Comparison of ENCODE assay signal across 24 cellular contexts in the genomic region with DNA sequence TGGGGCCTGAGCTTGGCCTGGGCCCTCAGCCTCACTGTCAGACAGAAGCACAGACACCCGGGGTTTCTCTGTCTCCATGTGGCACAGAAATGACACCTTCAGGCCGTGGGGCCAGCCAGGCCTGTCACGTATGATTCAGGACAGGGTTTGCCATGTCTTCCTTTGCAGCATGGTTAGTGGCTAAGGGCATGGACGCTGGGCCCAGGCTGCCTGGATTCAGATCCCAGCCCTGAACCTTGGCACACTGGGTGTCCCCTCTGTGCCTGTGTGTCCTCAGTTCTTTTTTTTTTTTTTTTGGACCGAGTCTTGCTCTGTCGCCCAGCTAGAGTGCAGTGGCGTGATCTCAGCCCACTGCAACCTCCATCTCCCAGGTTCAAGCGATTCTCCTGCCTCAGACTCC.
"Had no signal": no experiment of that assay in that cellular context is flagged by ENCODE, and none has a peak within 500 bp of the region (broad histone marks: within the 10 kb centered on the region; RNA-seq: fewer than 3 reads in every experiment).

No MANE protein-coding gene starts in this region.

- DNase-seq: activated CD4-positive, alpha-beta memory T cell treated with anti-CD3 and anti-CD28 coated beads, Interleukin-2, amount 10 ng/mL, durations not matched to agents 7 days and 5 days; activated CD4-positive, alpha-beta T cell treated with anti-CD3 and anti-CD28 coated beads for 1 hour; activated CD4-positive, alpha-beta T cell treated with anti-CD3 and anti-CD28 coated beads, Interleukin-2, amount 10 ng/mL, durations not matched to agents 7 days and 5 days; activated CD8-positive, alpha-beta memory T cell treated with anti-CD3 and anti-CD28 coated beads, Interleukin-2, amount 50 U/mL, for 48 hours; activated gamma-delta T cell; activated naive CD4-positive, alpha-beta T cell treated with anti-CD3 and anti-CD28 coated beads, Interleukin-2, amount 10 ng/mL, durations not matched to agents 7 days and 5 days; activated T-cell treated with anti-CD3 and anti-CD28 coated beads, Interleukin-2, amount 50 U/mL, for 24 hours; amniotic stem cell; central memory CD4-positive, alpha-beta T cell; dermis blood vessel endothelial cell; effector CD4-positive, alpha-beta T cell; gastrocnemius medialis; hippocampal formation; left cardiac atrium; mammary epithelial cell; spleen; stimulated activated CD4-positive, alpha-beta T cell treated with anti-CD3 and anti-CD28 coated beads, Interleukin-4, amount 100 ng/mL, for 1 hour; stimulated activated naive CD8-positive, alpha-beta T cell treated with anti-CD3 and anti-CD28 coated beads, Interleukin-15, Interleukin-2, amounts not matched to agents 100 U/mL and 50 U/mL, for 24 hours; T-helper 2 cell; thyroid gland had no signal

- H3K9me3 ChIP-seq: gastrocnemius medialis, pancreas, prostate gland, right atrium auricular region, spleen, thyroid gland had no signal

- H3K36me3 ChIP-seq: prostate gland had no signal

- H3K4me1 ChIP-seq: pancreas, prostate gland had no signal

- H3K27ac ChIP-seq: gastrocnemius medialis, pancreas, prostate gland, spleen, thyroid gland had no signal

- ATAC-seq: gastrocnemius medialis; pancreas; stimulated activated naive CD8-positive, alpha-beta T cell treated with anti-CD3 and anti-CD28 coated beads, Interleukin-15, Interleukin-2, amounts not matched to agents 100 U/mL and 50 U/mL, for 24 hours; WTC11 had no signal

- H3K4me3 ChIP-seq: gastrocnemius medialis, pancreas, prostate gland, right atrium auricular region, spleen, thyroid gland had no signal

- H3K27me3 ChIP-seq: gastrocnemius medialis, pancreas, right atrium auricular region, spleen, thyroid gland had no signal
